In the genomic region with DNA sequence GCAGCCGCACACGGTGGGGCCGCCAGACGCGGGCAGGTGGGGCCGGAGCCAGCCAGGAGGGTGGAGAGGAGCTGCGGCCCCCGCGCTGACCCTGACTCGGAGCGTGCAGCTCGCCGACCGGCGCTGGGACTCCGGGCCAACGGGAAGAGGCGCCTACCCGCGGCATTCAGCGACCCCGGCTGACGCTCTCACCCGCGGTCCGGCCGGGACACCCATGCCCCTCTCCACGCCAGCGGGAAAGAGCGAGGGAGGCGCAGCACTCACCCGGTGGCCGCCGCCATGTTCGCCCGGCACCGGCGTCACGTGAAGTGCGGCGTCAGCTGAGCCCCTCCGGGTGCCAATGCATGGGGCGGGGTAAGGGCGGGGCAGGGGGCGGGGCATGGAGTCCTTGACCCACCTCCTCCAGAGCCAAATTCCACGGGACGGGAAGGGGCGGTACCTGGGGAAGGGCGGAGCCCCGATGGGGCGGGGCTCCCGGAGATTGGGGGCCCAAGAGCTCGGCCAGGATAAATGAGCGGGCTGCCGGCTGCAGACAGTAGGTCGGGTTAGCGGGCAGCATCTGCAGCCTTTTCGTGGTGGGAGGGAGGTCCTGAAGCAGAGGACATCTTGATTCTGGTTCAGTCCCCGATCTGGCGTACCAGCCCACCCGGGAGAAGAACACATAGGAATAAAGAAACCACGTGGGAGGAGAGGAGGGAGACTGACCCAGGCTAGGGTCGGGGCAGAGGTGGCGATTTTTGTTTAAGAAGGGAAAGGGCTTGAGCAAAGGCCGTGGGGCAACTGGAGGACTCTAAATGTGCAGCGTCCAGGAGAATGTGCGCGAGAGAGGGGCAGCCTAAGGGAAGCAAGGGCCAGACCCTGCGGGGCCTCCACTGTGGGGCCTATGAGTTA, we compare ENCODE assay signal across 1 cellular context.
A peak's percentile ranks its signal among the peaks of the same experiment; 100 is the strongest.
TF ChIP-seq lines count a peak whose summit lies in the region.

A gene (minus strand): TSS at position 312 of the 891 bp plus-strand sequence. CDS start 31 bp downstream, at position 281.

TF ChIP-seq in HepG2, 621 proteins besides CTCF, POLR2A, EP300 and RAD21 (continued from another document):
- TF ChIP-seq, protein P1, sequence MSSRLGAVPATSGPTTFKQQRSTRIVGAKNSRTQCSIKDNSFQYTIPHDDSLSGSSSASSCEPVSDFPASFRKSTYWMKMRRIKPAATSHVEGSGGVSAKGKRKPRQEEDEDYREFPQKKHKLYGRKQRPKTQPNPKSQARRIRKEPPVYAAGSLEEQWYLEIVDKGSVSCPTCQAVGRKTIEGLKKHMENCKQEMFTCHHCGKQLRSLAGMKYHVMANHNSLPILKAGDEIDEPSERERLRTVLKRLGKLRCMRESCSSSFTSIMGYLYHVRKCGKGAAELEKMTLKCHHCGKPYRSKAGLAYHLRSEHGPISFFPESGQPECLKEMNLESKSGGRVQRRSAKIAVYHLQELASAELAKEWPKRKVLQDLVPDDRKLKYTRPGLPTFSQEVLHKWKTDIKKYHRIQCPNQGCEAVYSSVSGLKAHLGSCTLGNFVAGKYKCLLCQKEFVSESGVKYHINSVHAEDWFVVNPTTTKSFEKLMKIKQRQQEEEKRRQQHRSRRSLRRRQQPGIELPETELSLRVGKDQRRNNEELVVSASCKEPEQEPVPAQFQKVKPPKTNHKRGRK (CRISPR knock-in tag; IDR thresholded peaks at IDR 0.05) = no peak
- TF ChIP-seq MZF1 (CRISPR knock-in tag; IDR thresholded peaks at IDR 0.05; ENCODE audit: borderline replicate concordance) = no peak
- TF ChIP-seq ZNF577 (CRISPR knock-in tag; IDR thresholded peaks at IDR 0.05; ENCODE audit: borderline replicate concordance, low read depth) = no peak
- TF ChIP-seq CAMTA2 (CRISPR knock-in tag; IDR thresholded peaks at IDR 0.05; ENCODE audit: borderline replicate concordance) = no peak
- TF ChIP-seq, protein P2, sequence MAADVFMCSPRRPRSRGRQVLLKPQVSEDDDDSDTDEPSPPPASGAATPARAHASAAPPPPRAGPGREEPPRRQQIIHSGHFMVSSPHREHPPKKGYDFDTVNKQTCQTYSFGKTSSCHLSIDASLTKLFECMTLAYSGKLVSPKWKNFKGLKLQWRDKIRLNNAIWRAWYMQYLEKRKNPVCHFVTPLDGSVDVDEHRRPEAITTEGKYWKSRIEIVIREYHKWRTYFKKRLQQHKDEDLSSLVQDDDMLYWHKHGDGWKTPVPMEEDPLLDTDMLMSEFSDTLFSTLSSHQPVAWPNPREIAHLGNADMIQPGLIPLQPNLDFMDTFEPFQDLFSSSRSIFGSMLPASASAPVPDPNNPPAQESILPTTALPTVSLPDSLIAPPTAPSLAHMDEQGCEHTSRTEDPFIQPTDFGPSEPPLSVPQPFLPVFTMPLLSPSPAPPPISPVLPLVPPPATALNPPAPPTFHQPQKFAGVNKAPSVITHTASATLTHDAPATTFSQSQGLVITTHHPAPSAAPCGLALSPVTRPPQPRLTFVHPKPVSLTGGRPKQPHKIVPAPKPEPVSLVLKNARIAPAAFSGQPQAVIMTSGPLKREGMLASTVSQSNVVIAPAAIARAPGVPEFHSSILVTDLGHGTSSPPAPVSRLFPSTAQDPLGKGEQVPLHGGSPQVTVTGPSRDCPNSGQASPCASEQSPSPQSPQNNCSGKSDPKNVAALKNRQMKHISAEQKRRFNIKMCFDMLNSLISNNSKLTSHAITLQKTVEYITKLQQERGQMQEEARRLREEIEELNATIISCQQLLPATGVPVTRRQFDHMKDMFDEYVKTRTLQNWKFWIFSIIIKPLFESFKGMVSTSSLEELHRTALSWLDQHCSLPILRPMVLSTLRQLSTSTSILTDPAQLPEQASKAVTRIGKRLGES (CRISPR knock-in tag; IDR thresholded peaks at IDR 0.05; ENCODE audit: borderline replicate concordance) = no peak
- peak; percentile 55; the same call in 1 of the 2 replicates for TF ChIP-seq ZNF564 (CRISPR knock-in tag; IDR thresholded peaks at IDR 0.05)
- no peak for TF ChIP-seq TSC22D2 (CRISPR knock-in tag; IDR thresholded peaks at IDR 0.05; ENCODE audit: borderline replicate concordance)
TF ChIP-seq in HepG2: peak in this region for 173.
